ENCODE assay signal across 8 cellular contexts in genomic region chr18:22932885-22933205, GRCh38. TPM values are rescaled to one million over a fixed set of nuclear protein-coding genes. Genes with fewer than 3 reads are reported as not detected.
A peak's percentile ranks its signal among the peaks of the same experiment; 100 is the strongest.
DNase-seq lines count a peak whose midpoint lies in the region; ATAC-seq and TF ChIP-seq lines count a peak whose summit lies in the region.

No MANE protein-coding gene starts in this region.

- H3K9me3 ChIP-seq in SK-N-MC (ENCODE audit: low read depth, low read length) (no peaks in the 10 kb centered on the region), prostate gland (no peaks in the 10 kb centered on the region)

- intact Hi-C loops in prostate gland (cut with DNase I) = loop anchor here (10.0 kb wide), 1 partner anchor 202 kb away; the partner anchor contains the start of gene CABLES1

- H3K27me3 ChIP-seq in prostate gland (replicated peaks; ENCODE audit: insufficient read depth) = no peaks in the 10 kb centered on the region

- H3K36me3 ChIP-seq in SK-N-MC (ENCODE audit: insufficient read depth, low read length) (peaks cover 14% of the 10 kb centered on the region), prostate gland (no peaks in the 10 kb centered on the region)

- TF ChIP-seq CTCF in fibroblast of pulmonary artery (IDR thresholded peaks at IDR 0.05; ENCODE audit: low read length, missing control alignments) (no peak), prostate gland (IDR thresholded peaks at IDR 0.05) (no peak)

- under 1% methylated on average over 17 of the region's 17 CpGs for WGBS in prostate gland

- ATAC-seq in HG02852 (IDR thresholded peaks at IDR 0.05; ENCODE audit: unreplicated experiment) = peak; percentile 28

- H3K27ac ChIP-seq in SK-N-MC = no peak overlapping the region; the same call in 1 of the 2 replicates
- H3K27ac ChIP-seq in prostate gland = peak overlapping the region; percentile 99

- DNase-seq in NOMO-1 treated with DMSO at 0.1 percent for 48 hours (lab: John Stamatoyannopoulos, UW; ENCODE audit: unreplicated experiment) = peak; percentile 43
- DNase-seq in NOMO-1 treated with dmso at 0.1 percent for 144 hours (lab: John Stamatoyannopoulos, UW; ENCODE audit: unreplicated experiment) = no peak
- DNase-seq in SK-N-MC (ENCODE audit: low read depth, low spot score) = no peak
- no peak for DNase-seq in fibroblast of pulmonary artery (ENCODE audit: low read depth)
- DNase-seq in prostate gland (ENCODE audit: low spot score) = no peak
- DNase-seq in activated gamma-delta T cell treated with Interleukin-2 at 50 U/mL for 16 hours = no peak
- no peak for DNase-seq in NCI-H2029 (lab: John Stamatoyannopoulos, UW)

- no peak for TF ChIP-seq POLR2A in prostate gland (IDR thresholded peaks at IDR 0.05)

- H3K4me1 ChIP-seq in prostate gland (replicated peaks) = no peaks in the 10 kb centered on the region

- H3K4me3 ChIP-seq in SK-N-MC = peak overlapping the region; percentile 91
- peak overlapping the region; percentile 98 for H3K4me3 ChIP-seq in fibroblast of pulmonary artery (replicated peaks; ENCODE audit: low read depth, low read length)
- peak overlapping the region; percentile 85 to 90 for H3K4me3 ChIP-seq in prostate gland

- H3K9ac ChIP-seq in SK-N-MC (ENCODE audit: insufficient read length) = peak overlapping the region; percentile 91

RNA-seq across cellular contexts. Expression of gene RBBP8, which starts 0.3 kb away (rescaled TPM):
- 10 to 100 TPM; 31.8 to 44.6 TPM for total RNA-seq in prostate gland
